8 cellular contexts compared by ENCODE assay signal in genomic region chr1:22930235-22930912, GRCh38. TPM values are rescaled to one million over a fixed set of nuclear protein-coding genes. Genes with fewer than 3 reads are reported as not detected.
A peak's percentile ranks its signal among the peaks of the same experiment; 100 is the strongest.
DNase-seq lines count a peak whose midpoint lies in the region; ATAC-seq and TF ChIP-seq lines count a peak whose summit lies in the region.

No MANE protein-coding gene starts in this region.

- peak; percentile 85 for TF ChIP-seq CTCF in astrocyte of the cerebellum (IDR thresholded peaks at IDR 0.05; ENCODE audit: low read depth, low read length, missing control alignments)

- DNase-seq in Right ventricle myocardium inferior (ENCODE audit: missing footprints) = no peak
- DNase-seq in cardiac septum (ENCODE audit: low spot score) = no peak
- DNase-seq in NCI-H526 (lab: John Stamatoyannopoulos, UW) = peak; percentile 10 to 73
- no peak for DNase-seq in astrocyte of the cerebellum (ENCODE audit: low read depth)
- peak; percentile 33 for DNase-seq in iPS DF 4.7 (ENCODE audit: extremely low read depth, low spot score)
- DNase-seq in stimulated activated CD4-positive, alpha-beta T cell treated with anti-CD3 and anti-CD28 coated beads, Interleukin-1b, Interleukin-23, amount 100 ng/mL, for 48 hours = peak; percentile 25
- no peak for DNase-seq in NK-92 (lab: John Stamatoyannopoulos, UW; ENCODE audit: unreplicated experiment)

- peak; percentile 72 for ATAC-seq in Right ventricle myocardium inferior
- ATAC-seq in GM18873 (IDR thresholded peaks at IDR 0.05; ENCODE audit: low FRiP score, unreplicated experiment) = no peak

- in situ Hi-C loops in astrocyte of the cerebellum (cut with HindIII; ENCODE audit: low sequenced_read_pairs) = no loop called here

- intact Hi-C loops in Right ventricle myocardium inferior (cut with DNase I) = loop anchor here (2.0 to 5.0 kb wide), 2 partner anchors 226 to 258 kb away; no protein-coding TSS in a partner anchor
- intact Hi-C loops in cardiac septum (cut with DNase I) = loop anchor here (2.0 kb wide), 1 partner anchor 256 kb away; no protein-coding TSS in a partner anchor

- no peak overlapping the region for H3K4me3 ChIP-seq in astrocyte of the cerebellum (ENCODE audit: low read depth, low read length)

RNA-seq across cellular contexts. Expression of gene LACTBL1, which starts 42.3 kb away (rescaled TPM):
- total RNA-seq in Right ventricle myocardium inferior (not detected), cardiac septum (not detected)

Comparison
In these comparisons a context has a peak if more than half of its experiments do, and no peak if none do; other contexts are left out.
1. DNase-seq: peak in NCI-H526 (2 of 2), iPS DF 4.7 (single experiment) and stimulated activated CD4-positive, alpha-beta T cell treated with anti-CD3 and anti-CD28 coated beads, Interleukin-1b, Interleukin-23, amount 100 ng/mL, for 48 hours (single experiment); none in Right ventricle myocardium inferior (single experiment), cardiac septum (single experiment), astrocyte of the cerebellum (single experiment) and NK-92 (single experiment).